Comparison of ENCODE assay signal across 8 cellular contexts in genomic region chr3:49688338-49689045, GRCh38. TPM values are rescaled to one million over a fixed set of nuclear protein-coding genes. Genes with fewer than 3 reads are reported as not detected.
DNase-seq lines count a peak whose midpoint lies in the region; ATAC-seq, FAIRE-seq and TF ChIP-seq lines count a peak whose summit lies in the region.
"Not testable (repeated sequence)": the region's sequence is repeated elsewhere in the genome, so short reads cannot be mapped to it uniquely, and the experiment has no call there.

No MANE protein-coding gene starts in this region.

- H4K5ac ChIP-seq in IMR-90 (ENCODE audit: low read depth, low read length): peak overlapping the region; percentile 92

- peak overlapping the region; percentile 89 for H3K4ac ChIP-seq in IMR-90 (ENCODE audit: low read depth, low read length)

- 100% methylated on average over 1 of the region's 7 CpGs; no CpG with 5 or more reads in 1 of the 2 experiments for WGBS in IMR-90 (ENCODE audit: extremely low coverage in 2 of 2, insufficient read length in 1 of 2), 2 experiments
- 30 to 73% (median 68%) methylated on average over 2 to 7 of the region's 7 CpGs for WGBS in heart left ventricle, 4 donors

- dilution Hi-C loops in IMR-90 (cut with HindIII; ENCODE audit: low sequenced_read_pairs, unreplicated experiment): not testable (repeated sequence)

- not testable (repeated sequence) for BruUV-seq in IMR-90 (replicated peaks; lab: Mats Ljungman, UMichigan)

- ATAC-seq in GM21786 (IDR thresholded peaks at IDR 0.05; ENCODE audit: unreplicated experiment) (peak; percentile 5), heart left ventricle (peak in 1 of 4 donors; percentile 1)
- not testable (repeated sequence) for ATAC-seq in IMR-90 (ENCODE audit: low read depth); activated B cell treated with CpG ODN at 0.5 μM for 24 hours (ENCODE audit: low read depth); naive thymus-derived CD4-positive, alpha-beta T cell

- H3K18ac ChIP-seq in IMR-90 (ENCODE audit: low read depth, low read length): not testable (repeated sequence)

- H3K56ac ChIP-seq in IMR-90 (ENCODE audit: extremely low read depth, insufficient read depth, low read length): not testable (repeated sequence)

- H3K4me3 Mint-ChIP-seq in activated B cell treated with CpG ODN at 0.5 μM for 24 hours: peak overlapping the region; percentile 97
- peak overlapping the region; percentile 84 to 99 (median 96) for H3K4me3 Mint-ChIP-seq in naive thymus-derived CD4-positive, alpha-beta T cell

- H2AK5ac ChIP-seq in IMR-90 (ENCODE audit: low read depth, low read length): not testable (repeated sequence)

- H3K9me1 ChIP-seq in IMR-90 (ENCODE audit: insufficient read depth, low read length): not testable (repeated sequence)

- TF ChIP-seq RAD21 in IMR-90 (IDR thresholded peaks at IDR 0.05; ENCODE audit: low read length): not testable (repeated sequence)

- not testable (repeated sequence) for H4K20me1 ChIP-seq in IMR-90 (ENCODE audit: insufficient read depth, low read length)

- not testable (repeated sequence) for H2BK15ac ChIP-seq in IMR-90 (ENCODE audit: low read depth, low read length)

- not testable (repeated sequence) for H3K23ac ChIP-seq in IMR-90 (ENCODE audit: low read depth, low read length)

- H3K27me3 Mint-ChIP-seq in activated B cell treated with CpG ODN at 0.5 μM for 24 hours; naive thymus-derived CD4-positive, alpha-beta T cell: not testable (repeated sequence)

- not testable (repeated sequence) for FAIRE-seq in bronchial epithelial cell (lab: Jason Lieb, UNC)

- H2BK20ac ChIP-seq in IMR-90 (ENCODE audit: low read depth, low read length): not testable (repeated sequence)

- peak overlapping the region; percentile 42 for H2AK9ac ChIP-seq in IMR-90 (replicated peaks; ENCODE audit: low read depth, low read length, poor library complexity)

- not testable (repeated sequence) for H2BK120ac ChIP-seq in IMR-90 (ENCODE audit: low read depth, low read length)

- H3K4me1 ChIP-seq in IMR-90 (ENCODE audit: control insufficient read depth, insufficient read depth, low read length): not testable (repeated sequence)
- peaks cover 5 to 52% (median 25%) of the 10 kb centered on the region in 12 donors for H3K4me1 ChIP-seq in heart left ventricle
- H3K4me1 ChIP-seq in naive thymus-derived CD4-positive, alpha-beta T cell (ENCODE audit: control insufficient read depth in 2 of 2, insufficient read depth in 2 of 2, low read length in 2 of 2): peaks cover 6 to 13% of the 10 kb centered on the region in 2 donors

- H3K14ac ChIP-seq in IMR-90 (replicated peaks; ENCODE audit: low read depth, low read length): not testable (repeated sequence)

- peaks cover 38% of the 10 kb centered on the region for H3K4me1 Mint-ChIP-seq in activated B cell treated with CpG ODN at 0.5 μM for 24 hours
- H3K4me1 Mint-ChIP-seq in naive thymus-derived CD4-positive, alpha-beta T cell: peaks cover 13 to 47% (median 34%) of the 10 kb centered on the region in 7 donors

- peak overlapping the region; percentile 92 for H3K27ac Mint-ChIP-seq in activated B cell treated with CpG ODN at 0.5 μM for 24 hours
- H3K27ac Mint-ChIP-seq in naive thymus-derived CD4-positive, alpha-beta T cell: peak overlapping the region; percentile 87 to 99 (median 95)

- not testable (repeated sequence) for H3K9me3 ChIP-seq in IMR-90 (ENCODE audit: control insufficient read depth, insufficient read depth, low read length); heart left ventricle; naive thymus-derived CD4-positive, alpha-beta T cell (ENCODE audit: control insufficient read depth in 2 of 3, low read length in 3 of 3)

- H3K9ac ChIP-seq in IMR-90 (ENCODE audit: low read depth, low read length): 0 out of 2 replicates have a peak overlapping the region, but pooled peaks have one; percentile 89

- CTCF ChIA-PET in IMR-90 (lab: Yijun Ruan, JAX); activated B cell treated with CpG ODN at 0.5 μM for 24 hours (lab: Charles Lee); naive thymus-derived CD4-positive, alpha-beta T cell (lab: Charles Lee): not testable (repeated sequence)

- peaks cover 18% of the 10 kb centered on the region for H3K36me3 Mint-ChIP-seq in activated B cell treated with CpG ODN at 0.5 μM for 24 hours (ENCODE audit: low read depth)
- not testable (repeated sequence) for H3K36me3 Mint-ChIP-seq in naive thymus-derived CD4-positive, alpha-beta T cell

- H3K9me3 Mint-ChIP-seq in activated B cell treated with CpG ODN at 0.5 μM for 24 hours; naive thymus-derived CD4-positive, alpha-beta T cell: not testable (repeated sequence)

- H2AFZ ChIP-seq in IMR-90 (replicated peaks; ENCODE audit: low read length, poor library complexity): not testable (repeated sequence)

- DNase-seq in IMR-90; activated B cell treated with CpG ODN at 0.5 μM for 24 hours; bronchial epithelial cell (ENCODE audit: low read depth); heart left ventricle; naive thymus-derived CD4-positive, alpha-beta T cell: not testable (repeated sequence)
- DNase-seq in stimulated activated CD8-positive, alpha-beta memory T cell treated with anti-CD3 and anti-CD28 coated beads, Interleukin-4, amount 100 ng/mL, for 48 hours: peak; percentile 35

- H3K4me2 ChIP-seq in IMR-90 (ENCODE audit: low read depth, low read length): peak overlapping the region; percentile 77; the same call in 1 of the 2 replicates

- H3K79me1 ChIP-seq in IMR-90 (ENCODE audit: low read depth in 1 of 2, low read length in 2 of 2): peaks cover 0 to 24% of the 10 kb centered on the region in 2 experiments; a peak in 2 of 4 replicates

- H2BK5ac ChIP-seq in IMR-90 (ENCODE audit: low read depth, low read length, poor library complexity, severe bottlenecking): not testable (repeated sequence)

- TF ChIP-seq CTCF in C4-2B (conservative IDR thresholded peaks at IDR 0.05); IMR-90 (conservative IDR thresholded peaks at IDR 0.05; ENCODE audit: low read depth, low read length); activated B cell treated with CpG ODN at 0.5 μM for 24 hours (IDR thresholded peaks at IDR 0.05); bronchial epithelial cell (IDR thresholded peaks at IDR 0.05; ENCODE audit: insufficient read depth, low read length, severe bottlenecking); heart left ventricle (IDR thresholded peaks at IDR 0.05): not testable (repeated sequence)

- intact Hi-C loops in IMR-90 (cut with micrococcal nuclease); heart left ventricle (cut with DNase I): not testable (repeated sequence)
- intact Hi-C loops in activated B cell treated with CpG ODN at 0.5 μM for 24 hours (cut with micrococcal nuclease): loop anchor here (1.0 to 5.0 kb wide), 3 partner anchors 14 to 1131 kb away; partner anchors contain the start of genes APEH and PFKFB4
- intact Hi-C loops in naive thymus-derived CD4-positive, alpha-beta T cell (cut with micrococcal nuclease): loop anchor here (1.0 to 5.0 kb wide), 5 partner anchors 14 to 241 kb away; partner anchors contain the start of genes APEH (in 2 of the 2), AMIGO3 (in 1 of the 2), GMPPB (in 1 of the 2) and MON1A (in 1 of the 2)

- in situ Hi-C loops in IMR-90 (cut with MboI; ENCODE audit: low sequenced_read_pairs): not testable (repeated sequence)

- not testable (repeated sequence) for H3K36me3 ChIP-seq in IMR-90 (ENCODE audit: control insufficient read depth, insufficient read depth, low read length); bronchial epithelial cell (ENCODE audit: control insufficient read depth, insufficient read depth, low read length)
- H3K36me3 ChIP-seq in heart left ventricle: peaks cover 0 to 15% (median 7%) of the 10 kb centered on the region in 9 donors
- peaks cover 0 to 12% (median 0%) of the 10 kb centered on the region in 3 experiments for H3K36me3 ChIP-seq in naive thymus-derived CD4-positive, alpha-beta T cell (ENCODE audit: control insufficient read depth in 2 of 3, insufficient read depth in 3 of 3, low read length in 3 of 3)

- POLR2A ChIA-PET in IMR-90 (lab: Charles Lee; ENCODE audit: unreplicated experiment): not testable (repeated sequence)
- POLR2A ChIA-PET in activated B cell treated with CpG ODN at 0.5 μM for 24 hours (lab: Charles Lee): interaction anchor here (1.0 to 1.3 kb wide), 2 partner anchors 12 to 15 kb away, joined by 3 to 4 read pairs; no protein-coding TSS in a partner anchor
- POLR2A ChIA-PET in naive thymus-derived CD4-positive, alpha-beta T cell (lab: Charles Lee): interaction anchor here (1.1 to 1.3 kb wide), 2 partner anchors 11 to 15 kb away, joined by 4 to 5 read pairs; no protein-coding TSS in a partner anchor

- H4K91ac ChIP-seq in IMR-90 (ENCODE audit: insufficient read depth, low read depth, low read length): not testable (repeated sequence)

- peak overlapping the region; percentile 80 for H3K27ac ChIP-seq in C4-2B
- not testable (repeated sequence) for H3K27ac ChIP-seq in IMR-90 (ENCODE audit: insufficient read depth, low read length)
- H3K27ac ChIP-seq in heart left ventricle: peak overlapping the region; percentile 50 to 92 (median 83)
- H3K27ac ChIP-seq in naive thymus-derived CD4-positive, alpha-beta T cell (ENCODE audit: low read depth, low read length): peak overlapping the region; percentile 82

- not testable (repeated sequence) for TF ChIP-seq POLR2A in IMR-90 (IDR thresholded peaks at IDR 0.05; ENCODE audit: low read depth, low read length); heart left ventricle (IDR thresholded peaks at IDR 0.05)

- not testable (repeated sequence) for H3K27me3 ChIP-seq in IMR-90 (ENCODE audit: control insufficient read depth, insufficient read depth, low read length); bronchial epithelial cell (ENCODE audit: control insufficient read depth, insufficient read depth, low read length); heart left ventricle; naive thymus-derived CD4-positive, alpha-beta T cell (ENCODE audit: control insufficient read depth in 2 of 2, insufficient read depth in 2 of 2, low read length in 2 of 2)

- not testable (repeated sequence) for H3K4me3 ChIP-seq in IMR-90 (ENCODE audit: insufficient read depth, low read depth, low read length)
- H3K4me3 ChIP-seq in bronchial epithelial cell (ENCODE audit: low read depth, low read length) (peak overlapping the region; percentile 95), heart left ventricle (peak overlapping the region; percentile 73 to 100 (median 97))
- H3K4me3 ChIP-seq in naive thymus-derived CD4-positive, alpha-beta T cell (ENCODE audit: low read length): peak overlapping the region; percentile 97

- peak overlapping the region; percentile 96 to 98 for H4K8ac ChIP-seq in IMR-90 (ENCODE audit: low read depth in 2 of 2, low read length in 2 of 2)

RNA-seq across cellular contexts. Expression of gene MST1, which starts 0.8 kb away (rescaled TPM):
- total RNA-seq in IMR-90 (2012; rRNA removed): 1.1 and 1.3 TPM in 2 replicates
- polyA plus RNA-seq in IMR-90 (2012; rRNA removed): 13.0 and 16.6 TPM in 2 replicates
- polyA plus RNA-seq in IMR-90 (2012; cell fraction: cytosol; rRNA removed): 2.9 and 4.5 TPM in 2 replicates
- 161 and 240 TPM in 2 replicates for polyA plus RNA-seq in IMR-90 (2012; cell fraction: nucleus; rRNA removed; ENCODE audit: low replicate concordance)
- 4.7 and 8.0 TPM in 2 replicates for total RNA-seq in activated B cell treated with CpG ODN at 0.5 μM for 24 hours
- 4.7 and 7.6 TPM in 2 replicates for total RNA-seq in bronchial epithelial cell
- 10 to 100 TPM in 1 of 9 donors, 1 to 10 TPM in 8; 1.8 to 29.4 (median 3.2) TPM for total RNA-seq in heart left ventricle
- polyA plus RNA-seq in heart left ventricle: 1 to 10 TPM; 2.0 to 4.4 TPM
- total RNA-seq in naive thymus-derived CD4-positive, alpha-beta T cell: 10 to 100 TPM in 3 of 5 experiments, 1 to 10 TPM in 2; 7.9 to 12.8 (median 10.0) TPM
- 1 to 10 TPM in 1 of 2 donors, under 1 TPM in 1; 0.90 to 1.0 TPM for polyA plus RNA-seq in naive thymus-derived CD4-positive, alpha-beta T cell

RNA-seq across cellular contexts. Expression of gene RNF123, which starts 0.9 kb away (rescaled TPM):
- 10.8 and 13.4 TPM in 2 replicates for total RNA-seq in IMR-90 (2012; rRNA removed)
- polyA plus RNA-seq in IMR-90 (2012; rRNA removed): 37.7 and 45.6 TPM in 2 replicates
- 28.6 and 37.8 TPM in 2 replicates for polyA plus RNA-seq in IMR-90 (2012; cell fraction: cytosol; rRNA removed)
- polyA plus RNA-seq in IMR-90 (2012; cell fraction: nucleus; rRNA removed; ENCODE audit: low replicate concordance): 86.9 and 207 TPM in 2 replicates
- 35.1 and 51.4 TPM in 2 replicates for total RNA-seq in activated B cell treated with CpG ODN at 0.5 μM for 24 hours
- 17.6 and 21.5 TPM in 2 replicates for total RNA-seq in bronchial epithelial cell
- 10 to 100 TPM; 44.6 to 61.4 (median 49.5) TPM for total RNA-seq in heart left ventricle
- 10 to 100 TPM; 27.7 to 28.5 TPM for polyA plus RNA-seq in heart left ventricle
- 10 to 100 TPM; 34.5 to 77.2 (median 50.7) TPM for total RNA-seq in naive thymus-derived CD4-positive, alpha-beta T cell
- 10 to 100 TPM in 1 of 2 donors, 1 to 10 TPM in 1; 8.3 to 19.7 TPM for polyA plus RNA-seq in naive thymus-derived CD4-positive, alpha-beta T cell

RNA-seq across cellular contexts. Expression of gene APEH, which starts 14.3 kb away (rescaled TPM):
- total RNA-seq in IMR-90 (2012; rRNA removed) (116 and 142 TPM in 2 replicates), activated B cell treated with CpG ODN at 0.5 μM for 24 hours (109 and 113 TPM in 2 replicates), bronchial epithelial cell (156 and 163 TPM in 2 replicates), heart left ventricle (100 to 1,000 TPM in 6 of 9 donors, 10 to 100 TPM in 3; 74.6 to 136 (median 105) TPM)
- polyA plus RNA-seq in IMR-90 (2012; rRNA removed) (84.3 and 89.2 TPM in 2 replicates), heart left ventricle (10 to 100 TPM; 18.3 to 84.9 TPM)
- 47.3 and 89.1 TPM in 2 replicates for polyA plus RNA-seq in IMR-90 (2012; cell fraction: cytosol; rRNA removed)
- 86.8 and 174 TPM in 2 replicates for polyA plus RNA-seq in IMR-90 (2012; cell fraction: nucleus; rRNA removed; ENCODE audit: low replicate concordance)
- total RNA-seq in naive thymus-derived CD4-positive, alpha-beta T cell: 100 to 1,000 TPM in 2 of 5 experiments, 10 to 100 TPM in 3; 75.5 to 151 (median 99.1) TPM
- polyA plus RNA-seq in naive thymus-derived CD4-positive, alpha-beta T cell: 100 to 1,000 TPM; 103 to 151 TPM

RNA-seq across cellular contexts. Expression of gene AMIGO3, which starts 31.0 kb away (rescaled TPM):
- total RNA-seq in IMR-90 (2012; rRNA removed) (not detected in 2 replicates), activated B cell treated with CpG ODN at 0.5 μM for 24 hours (not detected in 2 replicates), bronchial epithelial cell (not detected in 2 replicates), heart left ventricle (1 to 10 TPM in 1 of 9 donors, under 1 TPM in 2, not detected in 6; 0.14 to 1.4 (median 0.40) TPM)
- polyA plus RNA-seq in IMR-90 (2012; rRNA removed) (1.5 and 2.7 TPM in 2 replicates), heart left ventricle (under 1 TPM; 0.69 to 0.76 TPM)
- polyA plus RNA-seq in IMR-90 (2012; cell fraction: cytosol; rRNA removed): 1.5 TPM in 1 of 2 replicates, not detected in the other
- polyA plus RNA-seq in IMR-90 (2012; cell fraction: nucleus; rRNA removed; ENCODE audit: low replicate concordance): 4.6 and 28.0 TPM in 2 replicates
- 1 to 10 TPM in 1 of 5 experiments, under 1 TPM in 2, not detected in 2; 0.16 to 1.8 (median 0.24) TPM for total RNA-seq in naive thymus-derived CD4-positive, alpha-beta T cell
- polyA plus RNA-seq in naive thymus-derived CD4-positive, alpha-beta T cell: under 1 TPM in 1 of 2 donors, not detected in 1; 0.58 TPM

RNA-seq across cellular contexts. Expression of gene GMPPB, which starts 35.3 kb away (rescaled TPM):
- total RNA-seq in IMR-90 (2012; rRNA removed): 35.8 and 37.3 TPM in 2 replicates
- 27.9 and 29.5 TPM in 2 replicates for polyA plus RNA-seq in IMR-90 (2012; rRNA removed)
- 20.4 and 33.3 TPM in 2 replicates for polyA plus RNA-seq in IMR-90 (2012; cell fraction: cytosol; rRNA removed)
- polyA plus RNA-seq in IMR-90 (2012; cell fraction: nucleus; rRNA removed; ENCODE audit: low replicate concordance): 39.1 and 75.9 TPM in 2 replicates
- 39.9 and 40.7 TPM in 2 replicates for total RNA-seq in activated B cell treated with CpG ODN at 0.5 μM for 24 hours
- total RNA-seq in bronchial epithelial cell: 28.4 and 57.7 TPM in 2 replicates
- total RNA-seq in heart left ventricle: 10 to 100 TPM in 8 of 9 donors, 1 to 10 TPM in 1; 9.4 to 21.8 (median 13.7) TPM
- polyA plus RNA-seq in heart left ventricle: 10 to 100 TPM in 1 of 2 donors, 1 to 10 TPM in 1; 7.6 to 53.7 TPM
- total RNA-seq in naive thymus-derived CD4-positive, alpha-beta T cell: 10 to 100 TPM; 38.3 to 60.4 (median 43.9) TPM
- 10 to 100 TPM; 14.9 to 18.1 TPM for polyA plus RNA-seq in naive thymus-derived CD4-positive, alpha-beta T cell
